Comparison of ENCODE assay signal across 24 cellular contexts in genomic region chr13:77745784-77746183, GRCh38.
"Had no signal": no experiment of that assay in that cellular context is flagged by ENCODE, and none has a peak within 500 bp of the region (broad histone marks: within the 10 kb centered on the region; RNA-seq: fewer than 3 reads in every experiment).

No MANE protein-coding gene starts in this region.

- H3K4me1 Mint-ChIP-seq: activated B cell treated with CpG ODN at 0.5 μM for 24 hours, nephron progenitor cell had no signal

- FAIRE-seq: colon, islet of Langerhans, pancreas had no signal

- H3K4me3 Mint-ChIP-seq: activated B cell treated with CpG ODN at 0.5 μM for 24 hours; activated CD4-positive, alpha-beta T cell treated with anti-CD3 and anti-CD28 coated beads for 36 hours; activated naive CD8-positive, alpha-beta T cell treated with anti-CD3 and anti-CD28 coated beads for 36 hours; activated T-cell treated with anti-CD3 and anti-CD28 coated beads, Interleukin-2, amount 50 U/mL, for 24 hours; central memory CD8-positive, alpha-beta T cell; nephron progenitor cell; stimulated activated naive CD8-positive, alpha-beta T cell treated with anti-CD3 and anti-CD28 coated beads, Interleukin-15, Interleukin-2, amounts not matched to agents 100 ng/mL and 50 ng/mL, for 24 hours had no signal

- H3K27me3 Mint-ChIP-seq: activated B cell treated with CpG ODN at 0.5 μM for 24 hours; activated CD4-positive, alpha-beta T cell treated with anti-CD3 and anti-CD28 coated beads for 36 hours; activated naive CD8-positive, alpha-beta T cell treated with anti-CD3 and anti-CD28 coated beads for 36 hours; activated T-cell treated with anti-CD3 and anti-CD28 coated beads, Interleukin-2, amount 50 U/mL, for 24 hours; central memory CD8-positive, alpha-beta T cell; stimulated activated naive CD8-positive, alpha-beta T cell treated with anti-CD3 and anti-CD28 coated beads, Interleukin-15, Interleukin-2, amounts not matched to agents 100 ng/mL and 50 ng/mL, for 24 hours had no signal

- H3K9me3 Mint-ChIP-seq: activated B cell treated with CpG ODN at 0.5 μM for 24 hours; activated naive CD8-positive, alpha-beta T cell treated with anti-CD3 and anti-CD28 coated beads for 36 hours; activated T-cell treated with anti-CD3 and anti-CD28 coated beads, Interleukin-2, amount 50 U/mL, for 24 hours; activated T-helper 2 cell treated with anti-CD3 and anti-CD28 coated beads, Interferon-gamma antibody, Interleukin-2, Interleukin-4, amounts not matched to agents 10 μg/mL and 5 μg/mL and 100 μg/mL, durations not matched to agents 14 hours and 24 hours and 36 hours; central memory CD8-positive, alpha-beta T cell; nephron progenitor cell; stimulated activated naive CD8-positive, alpha-beta T cell treated with anti-CD3 and anti-CD28 coated beads, Interleukin-15, Interleukin-2, amounts not matched to agents 100 ng/mL and 50 ng/mL, for 24 hours had no signal

- ATAC-seq: activated CD4-positive, alpha-beta T cell treated with anti-CD3 and anti-CD28 coated beads for 36 hours; heart left ventricle; left colon; mucosa of descending colon; pancreas; right cardiac atrium had no signal

- DNase-seq: activated B cell treated with CpG ODN at 0.5 μM for 24 hours; activated CD4-positive, alpha-beta T cell treated with anti-CD3 and anti-CD28 coated beads for 36 hours; activated CD4-positive, alpha-beta T cell treated with anti-CD3 and anti-CD28 coated beads, Interleukin-2, amount 50 U/mL, for 4 hours; activated CD8-positive, alpha-beta memory T cell treated with anti-CD3 and anti-CD28 coated beads for 24 hours; activated CD8-positive, alpha-beta memory T cell treated with anti-CD3 and anti-CD28 coated beads, Interleukin-2, amount 50 U/mL, for 4 hours; activated naive CD4-positive, alpha-beta T cell; activated naive CD8-positive, alpha-beta T cell treated with anti-CD3 and anti-CD28 coated beads for 36 hours; activated T-cell treated with anti-CD3 and anti-CD28 coated beads, Interleukin-2, amount 50 U/mL, for 24 hours; amniotic stem cell; esophagus squamous epithelium; heart left ventricle; left colon; mesendoderm; mucosa of descending colon; nephron progenitor cell; pancreas; right cardiac atrium; stimulated activated CD4-positive, alpha-beta T cell treated with anti-CD3 and anti-CD28 coated beads, Interleukin-4, amount 100 ng/mL, for 4 hours; T1000 had no signal

- H3K27ac Mint-ChIP-seq: activated B cell treated with CpG ODN at 0.5 μM for 24 hours; activated CD4-positive, alpha-beta T cell treated with anti-CD3 and anti-CD28 coated beads for 36 hours; activated naive CD8-positive, alpha-beta T cell treated with anti-CD3 and anti-CD28 coated beads for 36 hours; activated T-cell treated with anti-CD3 and anti-CD28 coated beads, Interleukin-2, amount 50 U/mL, for 24 hours; activated T-helper 2 cell treated with anti-CD3 and anti-CD28 coated beads, Interferon-gamma antibody, Interleukin-2, Interleukin-4, amounts not matched to agents 10 μg/mL and 5 μg/mL and 100 μg/mL, durations not matched to agents 14 hours and 24 hours and 36 hours; nephron progenitor cell had no signal
